In the genomic region with DNA sequence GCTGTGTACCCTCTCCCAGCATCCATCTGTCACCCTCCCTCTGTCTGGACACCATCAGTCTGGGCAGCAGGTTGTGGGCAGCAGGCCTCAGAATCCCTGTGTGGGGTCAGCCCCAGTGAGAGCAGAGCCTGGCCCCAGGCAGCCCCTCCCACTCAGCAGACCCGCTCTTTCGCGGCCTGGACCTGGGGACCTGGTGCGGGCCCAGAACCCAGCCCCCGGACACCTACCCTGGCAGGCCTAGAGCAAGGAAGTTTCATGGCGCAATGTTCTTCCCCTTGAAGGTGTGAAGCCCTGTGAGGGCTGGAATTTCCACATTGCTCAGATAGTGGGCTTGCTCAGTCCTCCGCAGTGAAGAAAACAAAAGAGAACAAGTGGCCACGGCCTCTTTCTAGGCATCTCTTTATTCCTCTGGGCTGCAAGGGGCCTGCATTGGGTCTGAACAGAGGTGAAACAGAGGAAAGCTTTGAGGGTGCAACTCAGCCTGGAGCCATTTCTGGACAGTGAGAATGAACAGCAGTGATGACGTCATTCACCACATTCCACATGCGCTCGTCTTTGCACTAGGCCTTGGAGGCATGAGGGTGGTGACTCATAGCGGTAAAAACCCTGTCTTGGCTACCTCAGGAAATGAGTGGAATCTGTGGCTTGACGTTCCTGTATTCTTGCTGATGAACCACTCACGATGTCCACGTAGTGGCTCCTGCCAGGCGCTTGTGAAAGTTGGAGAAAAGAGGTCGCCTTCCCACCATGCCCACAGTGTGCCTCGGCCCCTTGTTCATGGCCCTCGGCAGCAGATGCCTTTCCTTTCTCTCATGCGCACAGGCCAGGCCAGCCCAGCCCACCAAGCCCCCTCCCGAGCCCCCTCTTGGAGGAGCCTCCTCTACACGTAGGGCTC, we compare ENCODE assay signal across 8 cellular contexts.
DNase-seq lines count a peak whose midpoint lies in the region; ATAC-seq, FAIRE-seq and TF ChIP-seq lines count a peak whose summit lies in the region.

No MANE protein-coding gene starts in this region.

- intact Hi-C loops in Right ventricle myocardium inferior (cut with DNase I) (loop anchor here (1.0 to 10.0 kb wide), 3 partner anchors 29 to 292 kb away; no protein-coding TSS in a partner anchor), left ventricle myocardium inferior (cut with micrococcal nuclease) (loop anchor here (2.0 kb wide), 1 partner anchor 26 kb away; no protein-coding TSS in a partner anchor)

- no peaks in the 10 kb centered on the region for H3K9me3 ChIP-seq in left ventricle myocardium inferior (replicated peaks)

- TF ChIP-seq CTCF in left ventricle myocardium inferior (IDR thresholded peaks at IDR 0.05; ENCODE audit: borderline replicate concordance) = no peak
- no peak for TF ChIP-seq CTCF in astrocyte of the cerebellum (IDR thresholded peaks at IDR 0.05; ENCODE audit: low read depth, low read length, missing control alignments)
- TF ChIP-seq CTCF in kidney epithelial cell (IDR thresholded peaks at IDR 0.05; ENCODE audit: insufficient read depth, low read length, poor library complexity, severe bottlenecking) = no peak
- no peak for TF ChIP-seq CTCF in D721Med (IDR thresholded peaks at IDR 0.05; ENCODE audit: insufficient read depth, missing control alignments)

- FAIRE-seq in D721Med (lab: Jason Lieb, UNC) = no peak

- DNase-seq in Right ventricle myocardium inferior (ENCODE audit: missing footprints) = no peak
- DNase-seq in left ventricle myocardium inferior = no peak
- DNase-seq in T-helper 2 cell = peak in 4 of 5 experiments; percentile 40 to 90 (median 63)
- peak; percentile 100 for DNase-seq in astrocyte of the cerebellum (ENCODE audit: low read depth)
- peak; percentile 96 for DNase-seq in kidney epithelial cell (ENCODE audit: low read depth)
- DNase-seq in stimulated activated CD8-positive, alpha-beta memory T cell treated with anti-CD3 and anti-CD28 coated beads, Interleukin-12 subunit alpha, Interleukin-12 subunit beta, amount 100 ng/mL, for 1 hour (ENCODE audit: low read depth) = peak; percentile 45
- DNase-seq in NCI-H187 (lab: John Stamatoyannopoulos, UW) = no peak
- no peak for DNase-seq in D721Med (ENCODE audit: insufficient read length, low spot score)

- peak; percentile 37 for ATAC-seq in Right ventricle myocardium inferior

- no peaks in the 10 kb centered on the region for H3K36me3 ChIP-seq in left ventricle myocardium inferior
- no peaks in the 10 kb centered on the region for H3K36me3 ChIP-seq in kidney epithelial cell (ENCODE audit: control insufficient read depth, insufficient read depth, low read length)

- H3K4me3 ChIP-seq in left ventricle myocardium inferior (no peak overlapping the region), astrocyte of the cerebellum (ENCODE audit: low read depth, low read length) (no peak overlapping the region), kidney epithelial cell (ENCODE audit: low read depth, low read length) (no peak overlapping the region)

- no peak overlapping the region for H3K27ac ChIP-seq in left ventricle myocardium inferior (replicated peaks)

- H3K27me3 ChIP-seq in left ventricle myocardium inferior (ENCODE audit: low read depth) = no peaks in the 10 kb centered on the region
- no peaks in the 10 kb centered on the region for H3K27me3 ChIP-seq in kidney epithelial cell (ENCODE audit: control insufficient read depth, insufficient read depth, low read length)

- peaks cover 4% of the 10 kb centered on the region for H3K4me1 ChIP-seq in left ventricle myocardium inferior

- in situ Hi-C loops in astrocyte of the cerebellum (cut with HindIII; ENCODE audit: low sequenced_read_pairs) = no loop called here

Comparison
In these comparisons a context has a peak if more than half of its experiments do, and no peak if none do; other contexts are left out.
1. DNase-seq: peak in T-helper 2 cell (4 of 5), astrocyte of the cerebellum (single experiment), kidney epithelial cell (single experiment) and stimulated activated CD8-positive, alpha-beta memory T cell treated with anti-CD3 and anti-CD28 coated beads, Interleukin-12 subunit alpha, Interleukin-12 subunit beta, amount 100 ng/mL, for 1 hour (single experiment); none in Right ventricle myocardium inferior (single experiment), left ventricle myocardium inferior (single experiment), NCI-H187 (0 of 2) and D721Med (single experiment).